In the genomic region with DNA sequence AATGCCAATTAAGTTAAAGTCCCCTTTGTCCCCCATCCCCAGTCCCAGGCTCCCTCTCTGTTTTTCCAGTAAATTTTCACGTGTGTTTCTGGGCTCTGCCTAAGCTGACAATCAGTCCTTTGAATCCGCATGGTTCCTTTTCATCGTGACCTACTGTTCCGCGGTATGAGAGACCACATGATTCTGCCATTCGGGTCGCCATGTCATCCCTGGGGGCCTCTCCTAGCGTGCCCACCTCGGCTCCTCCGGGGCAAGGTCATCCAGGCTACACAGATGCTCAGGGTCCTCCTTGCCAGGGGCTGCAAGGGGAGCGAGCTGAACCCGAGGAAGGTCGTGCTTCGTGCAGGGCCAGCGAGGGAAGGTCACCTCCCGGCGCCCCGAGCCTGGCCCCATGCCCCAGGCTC, we compare ENCODE assay signal across 8 cellular contexts.
A peak's percentile ranks its signal among the peaks of the same experiment; 100 is the strongest.
DNase-seq lines count a peak whose midpoint lies in the region; ATAC-seq and TF ChIP-seq lines count a peak whose summit lies in the region.

No MANE protein-coding gene starts in this region.

- intact Hi-C loops in activated B cell treated with CpG ODN at 0.5 μM for 24 hours (cut with micrococcal nuclease), result loop anchor here (1.0 to 2.0 kb wide), 3 partner anchors 11 to 293 kb away; no protein-coding TSS in a partner anchor
- intact Hi-C loops in prostate gland (cut with DNase I), result no loop called here

- CTCF ChIA-PET in activated B cell treated with CpG ODN at 0.5 μM for 24 hours (lab: Charles Lee), result no interaction called here

- TF ChIP-seq CTCF in activated B cell treated with CpG ODN at 0.5 μM for 24 hours (IDR thresholded peaks at IDR 0.05) (no peak), prostate gland (IDR thresholded peaks at IDR 0.05) (no peak)

- peak overlapping the region; percentile 88 for H3K4me3 Mint-ChIP-seq in activated B cell treated with CpG ODN at 0.5 μM for 24 hours

- no peaks in the 10 kb centered on the region for H3K9me3 Mint-ChIP-seq in activated B cell treated with CpG ODN at 0.5 μM for 24 hours

- H3K9me3 ChIP-seq in prostate gland, result no peaks in the 10 kb centered on the region

- H3K4me3 ChIP-seq in prostate gland, result peak overlapping the region; percentile 85 to 95

- H3K27ac ChIP-seq in prostate gland, result peak overlapping the region; percentile 90 to 91

- H3K27ac Mint-ChIP-seq in activated B cell treated with CpG ODN at 0.5 μM for 24 hours, result peak overlapping the region; percentile 90

- peaks cover 8% of the 10 kb centered on the region for H3K36me3 Mint-ChIP-seq in activated B cell treated with CpG ODN at 0.5 μM for 24 hours (ENCODE audit: low read depth)

- ATAC-seq in HG03139 (IDR thresholded peaks at IDR 0.05; ENCODE audit: unreplicated experiment) (peak; percentile 6), activated B cell treated with CpG ODN at 0.5 μM for 24 hours (ENCODE audit: low read depth) (peak; percentile 9)

- TF ChIP-seq POLR2A in prostate gland (IDR thresholded peaks at IDR 0.05), result no peak

- H3K27me3 ChIP-seq in prostate gland (replicated peaks; ENCODE audit: insufficient read depth), result no peaks in the 10 kb centered on the region

- no peaks in the 10 kb centered on the region for H3K36me3 ChIP-seq in prostate gland

- peak; percentile 4 for DNase-seq in stimulated activated CD8-positive, alpha-beta memory T cell treated with anti-CD3 and anti-CD28 coated beads, Interleukin-12 subunit alpha, Interleukin-12 subunit beta, amount 100 ng/mL, for 1 hour (ENCODE audit: low read depth)
- DNase-seq in stimulated activated CD8-positive, alpha-beta memory T cell treated with anti-CD3 and anti-CD28 coated beads, Interleukin-4, amount 100 ng/mL, for 48 hours, result no peak
- DNase-seq in activated B cell treated with CpG ODN at 0.5 μM for 24 hours (no peak), globus pallidus (ENCODE audit: low spot score) (peak; percentile 48), prostate gland (ENCODE audit: low spot score) (no peak), NCI-H187 treated with DMSO at 0.1 percent for 48 hours (lab: John Stamatoyannopoulos, UW) (no peak), NCI-H2107 (lab: John Stamatoyannopoulos, UW) (no peak)

- WGBS in prostate gland, result under 1% methylated on average over 18 of the region's 18 CpGs

- POLR2A ChIA-PET in activated B cell treated with CpG ODN at 0.5 μM for 24 hours (lab: Charles Lee), result interaction anchor here (0.6 to 8.7 kb wide), 12 partner anchors 10 to 285 kb away, joined by 3 to 192 read pairs (median 5); no protein-coding TSS in a partner anchor

- peaks cover 26% of the 10 kb centered on the region for H3K4me1 Mint-ChIP-seq in activated B cell treated with CpG ODN at 0.5 μM for 24 hours

- no peaks in the 10 kb centered on the region for H3K4me1 ChIP-seq in prostate gland (replicated peaks)

- H3K27me3 Mint-ChIP-seq in activated B cell treated with CpG ODN at 0.5 μM for 24 hours, result no peaks in the 10 kb centered on the region

Comparison
In these comparisons a context has a peak if more than half of its experiments do, and no peak if none do; other contexts are left out.
1. DNase-seq: peak in stimulated activated CD8-positive, alpha-beta memory T cell treated with anti-CD3 and anti-CD28 coated beads, Interleukin-12 subunit alpha, Interleukin-12 subunit beta, amount 100 ng/mL, for 1 hour (single experiment) and globus pallidus (single experiment); none in stimulated activated CD8-positive, alpha-beta memory T cell treated with anti-CD3 and anti-CD28 coated beads, Interleukin-4, amount 100 ng/mL, for 48 hours (single experiment), activated B cell treated with CpG ODN at 0.5 μM for 24 hours (single experiment), prostate gland (single experiment), NCI-H187 treated with DMSO at 0.1 percent for 48 hours (single experiment) and NCI-H2107 (single experiment).